In genomic region chr5:91381774-91382492, GRCh38 we compare ENCODE assay signal across 8 cellular contexts. TPM values are rescaled to one million over a fixed set of nuclear protein-coding genes. Genes with fewer than 3 reads are reported as not detected.
DNase-seq lines count a peak whose midpoint lies in the region; ATAC-seq, FAIRE-seq and TF ChIP-seq lines count a peak whose summit lies in the region.

No MANE protein-coding gene starts in this region.

- DNase-seq in RCC 7860 (ENCODE audit: low spot score) (peak; percentile 51), fibroblast of pulmonary artery (ENCODE audit: low read depth) (peak; percentile 92)
- DNase-seq in stimulated activated naive CD8-positive, alpha-beta T cell treated with anti-CD3 and anti-CD28 coated beads, Interleukin-15, Interleukin-2, amounts not matched to agents 100 U/mL and 50 U/mL, for 24 hours = peak; percentile 73

- no peak overlapping the region for H2AFZ ChIP-seq in ACC112 (ENCODE audit: low read length, unreplicated experiment)

- H3K4me3 ChIP-seq in ACC112 (ENCODE audit: low read depth, low read length) (peak overlapping the region; percentile 98), fibroblast of pulmonary artery (replicated peaks; ENCODE audit: low read depth, low read length) (peak overlapping the region; percentile 88)

- H3K27me3 Mint-ChIP-seq in IgD-negative memory B cell (no peaks in the 10 kb centered on the region), nephron (ENCODE audit: low read depth) (no peaks in the 10 kb centered on the region)
- no peaks in the 10 kb centered on the region for H3K27me3 Mint-ChIP-seq in activated T-helper 17 cell treated with anti-CD3 and anti-CD28 coated beads, Interleukin-2, amount 50 U/mL, for 72 hours

- peaks cover 65% of the 10 kb centered on the region for H3K79me2 ChIP-seq in ACC112 (ENCODE audit: control insufficient read depth, insufficient read depth, low read length, unreplicated experiment)

- peaks cover 7% of the 10 kb centered on the region for H3K36me3 Mint-ChIP-seq in IgD-negative memory B cell
- H3K36me3 Mint-ChIP-seq in activated T-helper 17 cell treated with anti-CD3 and anti-CD28 coated beads, Interleukin-2, amount 50 U/mL, for 72 hours (ENCODE audit: low read depth) = peaks cover 66% of the 10 kb centered on the region
- H3K36me3 Mint-ChIP-seq in nephron (ENCODE audit: low read depth) = peaks cover 20% of the 10 kb centered on the region

- peaks cover 18% of the 10 kb centered on the region for H3K4me1 ChIP-seq in ACC112 (ENCODE audit: control insufficient read depth, insufficient read depth, low read length, unreplicated experiment)

- peaks cover 26 to 29% (median 27%) of the 10 kb centered on the region in 3 donors for H3K4me1 Mint-ChIP-seq in IgD-negative memory B cell
- H3K4me1 Mint-ChIP-seq in activated T-helper 17 cell treated with anti-CD3 and anti-CD28 coated beads, Interleukin-2, amount 50 U/mL, for 72 hours = peaks cover 19% of the 10 kb centered on the region
- H3K4me1 Mint-ChIP-seq in nephron = peaks cover 43% of the 10 kb centered on the region

- H3K9me3 Mint-ChIP-seq in IgD-negative memory B cell (no peaks in the 10 kb centered on the region), nephron (no peaks in the 10 kb centered on the region)
- H3K9me3 Mint-ChIP-seq in activated T-helper 17 cell treated with anti-CD3 and anti-CD28 coated beads, Interleukin-2, amount 50 U/mL, for 72 hours = no peaks in the 10 kb centered on the region

- peak; percentile 15 for ATAC-seq in GM18907 (IDR thresholded peaks at IDR 0.05; ENCODE audit: unreplicated experiment)
- ATAC-seq in activated T-helper 17 cell treated with anti-CD3 and anti-CD28 coated beads, Interleukin-2, amount 50 U/mL, for 72 hours (replicated peaks) = no peak
- ATAC-seq in stimulated activated naive CD8-positive, alpha-beta T cell treated with anti-CD3 and anti-CD28 coated beads, Interleukin-15, Interleukin-2, amounts not matched to agents 100 U/mL and 50 U/mL, for 24 hours = no peak

- TF ChIP-seq CTCF in fibroblast of pulmonary artery (IDR thresholded peaks at IDR 0.05; ENCODE audit: low read length, missing control alignments) = no peak
- TF ChIP-seq CTCF in nephron (IDR thresholded peaks at IDR 0.05; ENCODE audit: unreplicated experiment in 3 of 3) = no peak

- FAIRE-seq in RCC 7860 (lab: Jason Lieb, UNC) = no peak

- H3K27ac Mint-ChIP-seq in IgD-negative memory B cell = peak overlapping the region; percentile 98 to 100 (median 100)
- peak overlapping the region; percentile 97 for H3K27ac Mint-ChIP-seq in activated T-helper 17 cell treated with anti-CD3 and anti-CD28 coated beads, Interleukin-2, amount 50 U/mL, for 72 hours
- H3K27ac Mint-ChIP-seq in nephron = peak overlapping the region; percentile 100

- no peaks in the 10 kb centered on the region for H3K27me3 ChIP-seq in ACC112 (ENCODE audit: insufficient read depth, low read length)

- H3K27ac ChIP-seq in ACC112 (ENCODE audit: low read depth, low read length) = peak overlapping the region; percentile 99

- H3K4me3 Mint-ChIP-seq in IgD-negative memory B cell (peak overlapping the region; percentile 93 to 100 (median 97)), nephron (peak overlapping the region; percentile 92 to 97 (median 92))
- peak overlapping the region; percentile 98 for H3K4me3 Mint-ChIP-seq in activated T-helper 17 cell treated with anti-CD3 and anti-CD28 coated beads, Interleukin-2, amount 50 U/mL, for 72 hours

- H3K36me3 ChIP-seq in ACC112 (ENCODE audit: insufficient read depth, low read length) = peaks cover 27% of the 10 kb centered on the region

RNA-seq across cellular contexts. Expression of gene ARRDC3, which starts 1.2 kb away (rescaled TPM):
- polyA plus RNA-seq in IgD-negative memory B cell = 79.2 TPM
- 10 to 100 TPM; 17.5 to 60.9 TPM for total RNA-seq in activated T-helper 17 cell treated with anti-CD3 and anti-CD28 coated beads, Interleukin-2, amount 50 U/mL, for 72 hours
